ENCODE assay signal across 22 cellular contexts in genomic region chr16:57828272-57829161, GRCh38. TPM values are rescaled to one million over a fixed set of nuclear protein-coding genes. Genes with fewer than 3 reads are reported as not detected.
A peak's percentile ranks its signal among the peaks of the same experiment; 100 is the strongest.
DNase-seq lines count a peak whose midpoint lies in the region; ATAC-seq and TF ChIP-seq lines count a peak whose summit lies in the region.
"Had no signal": no experiment of that assay in that cellular context is flagged by ENCODE, and none has a peak within 500 bp of the region (broad histone marks: within the 10 kb centered on the region; RNA-seq: fewer than 3 reads in every experiment).

No MANE protein-coding gene starts in this region.

- no peak overlapping the region for H2BK12ac ChIP-seq in neuronal stem cell (ENCODE audit: low read length)

- peak overlapping the region; percentile 30 for H2BK15ac ChIP-seq in neuronal stem cell (ENCODE audit: low read length)

- H4K91ac ChIP-seq in neuronal stem cell (ENCODE audit: low read depth, low read length, poor library complexity) = no peak overlapping the region

- intact Hi-C loops in body of pancreas (cut with DNase I) = no loop called here

- H2BK5ac ChIP-seq in neuronal stem cell (ENCODE audit: low read length) = no peak overlapping the region

- H3K36me3 Mint-ChIP-seq in HFFc6 (ENCODE audit: low read depth) = no peaks in the 10 kb centered on the region
- H3K36me3 Mint-ChIP-seq: brain; immature natural killer cell; naive thymus-derived CD8-positive, alpha-beta T cell had no signal

- H3K4me1 ChIP-seq in body of pancreas (peaks cover 58% of the 10 kb centered on the region), neuronal stem cell (ENCODE audit: control insufficient read depth in 2 of 2, insufficient read depth in 1 of 2, low read depth in 1 of 2, low read length in 2 of 2) (peaks cover 0 to 2% of the 10 kb centered on the region in 2 donors)

- no peak overlapping the region for H3K9ac ChIP-seq in neuronal stem cell (ENCODE audit: low read depth, low read length, poor library complexity)
- H3K9ac ChIP-seq: BLaER1 treated with 17β-estradiol and CSF1 and Interleukin-3, amounts not matched to agents 10 nM and 100 nM had no signal

- no peak overlapping the region for H2BK120ac ChIP-seq in neuronal stem cell (ENCODE audit: low read depth, low read length)

- H2AFZ ChIP-seq in neuronal stem cell (ENCODE audit: low read length) = no peak overlapping the region

- H3K4me1 Mint-ChIP-seq in HFFc6 (ENCODE audit: low read depth) = peaks cover 22% of the 10 kb centered on the region
- H3K4me1 Mint-ChIP-seq: activated CD4-positive, alpha-beta T cell treated with anti-CD3 and anti-CD28 coated beads, Interleukin-2, amount 10 ng/mL, durations not matched to agents 7 days and 5 days; immature natural killer cell; naive thymus-derived CD8-positive, alpha-beta T cell had no signal

- H3K9me3 ChIP-seq in body of pancreas (no peaks in the 10 kb centered on the region), neuronal stem cell (replicated peaks in 1 of 2; ENCODE audit: control insufficient read depth in 2 of 2, insufficient read depth in 1 of 2, low read depth in 1 of 2, low read length in 2 of 2) (peaks cover 0 to 2% of the 10 kb centered on the region in 2 donors)
- H3K9me3 ChIP-seq: BLaER1 treated with 17β-estradiol and CSF1 and Interleukin-3, amounts not matched to agents 10 nM and 100 nM; Peyer's patch; thoracic aorta had no signal

- H3K4me3 ChIP-seq in body of pancreas = no peak overlapping the region
- H3K4me3 ChIP-seq in neuronal stem cell (ENCODE audit: low read length in 2 of 2) = no peak overlapping the region
- H3K4me3 ChIP-seq: BLaER1 treated with 17β-estradiol and CSF1 and Interleukin-3, amounts not matched to agents 10 nM and 100 nM; Peyer's patch; thoracic aorta had no signal

- H3K23ac ChIP-seq in neuronal stem cell (ENCODE audit: low read depth, low read length, poor library complexity) = peak overlapping the region; percentile 13

- DNase-seq in GM10266 (ENCODE audit: extremely low spot score) = no peak
- DNase-seq in HFFc6 = no peak
- no peak for DNase-seq in body of pancreas
- DNase-seq in neuronal stem cell (ENCODE audit: low spot score) = no peak
- DNase-seq in activated CD4-positive, CD25-positive, alpha-beta regulatory T cell treated with anti-CD3 and anti-CD28 coated beads, Interleukin-2, amount 50 U/mL, for 72 hours = no peak
- no peak for DNase-seq in central memory CD4-positive, alpha-beta T cell
- DNase-seq: activated CD4-positive, alpha-beta T cell treated with anti-CD3 and anti-CD28 coated beads, Interleukin-2, amount 10 ng/mL, durations not matched to agents 7 days and 5 days; activated naive CD4-positive, alpha-beta T cell treated with anti-CD3 and anti-CD28 coated beads for 36 hours; glutamatergic neuron; immature natural killer cell; mammary epithelial cell; naive thymus-derived CD8-positive, alpha-beta T cell; NCI-H1092; NCI-H748 treated with DMSO at 0.1 percent for 48 hours; Peyer's patch; T1000 had no signal

- peak overlapping the region; percentile 52 for H3K18ac ChIP-seq in neuronal stem cell (ENCODE audit: low read length)

- no peak overlapping the region for H3K4me2 ChIP-seq in neuronal stem cell (ENCODE audit: insufficient read depth, low read length, poor library complexity, severe bottlenecking)

- H3K27me3 ChIP-seq in body of pancreas (no peaks in the 10 kb centered on the region), neuronal stem cell (ENCODE audit: control insufficient read depth in 3 of 3, insufficient read depth in 3 of 3, low read depth in 1 of 3, low read length in 3 of 3) (peaks cover 0 to 23% (median 0%) of the 10 kb centered on the region in 3 experiments)
- H3K27me3 ChIP-seq: Peyer's patch had no signal

- H3K4me3 Mint-ChIP-seq in HFFc6 = no peak overlapping the region
- H3K4me3 Mint-ChIP-seq: activated CD4-positive, alpha-beta T cell treated with anti-CD3 and anti-CD28 coated beads, Interleukin-2, amount 10 ng/mL, durations not matched to agents 7 days and 5 days; activated naive CD4-positive, alpha-beta T cell treated with anti-CD3 and anti-CD28 coated beads for 36 hours; brain; immature natural killer cell; naive thymus-derived CD8-positive, alpha-beta T cell had no signal

- H4K8ac ChIP-seq in neuronal stem cell (ENCODE audit: low read depth, low read length) = no peak overlapping the region

- peak overlapping the region in 3 of 4 donors; percentile 73 to 77 (median 77) for H3K27ac ChIP-seq in body of pancreas
- no peak overlapping the region for H3K27ac ChIP-seq in neuronal stem cell (replicated peaks; ENCODE audit: low read length)
- H3K27ac ChIP-seq: BLaER1 treated with 17β-estradiol and CSF1 and Interleukin-3, amounts not matched to agents 10 nM and 100 nM had no signal

- peak overlapping the region; percentile 47 for H3K14ac ChIP-seq in neuronal stem cell (ENCODE audit: low read length)

- TF ChIP-seq POLR2A in body of pancreas (IDR thresholded peaks at IDR 0.05) = no peak

- H3K79me1 ChIP-seq in neuronal stem cell (ENCODE audit: low read depth, low read length) = no peaks in the 10 kb centered on the region

- ATAC-seq in body of pancreas = no peak
- ATAC-seq in GM21786 (IDR thresholded peaks at IDR 0.05; ENCODE audit: unreplicated experiment) = no peak
- ATAC-seq: esophagus mucosa; naive thymus-derived CD8-positive, alpha-beta T cell; SK-N-SH treated with all-trans-retinoic acid at 6 μM for 48 hours had no signal

- 63 to 84% methylated on average over 7 to 11 of the region's 13 CpGs for WGBS in body of pancreas, 2 donors
- WGBS in neuronal stem cell (ENCODE audit: extremely low coverage in 2 of 2, insufficient read length in 2 of 2, insufficient replicate concordance in 1 of 2), 2 donors = no CpG with 5 or more reads among the region's 13 CpGs

- peaks cover 25% of the 10 kb centered on the region for H3K27me3 Mint-ChIP-seq in HFFc6 (ENCODE audit: insufficient read depth)

- H3K9me3 Mint-ChIP-seq in HFFc6 = no peaks in the 10 kb centered on the region
- H3K9me3 Mint-ChIP-seq: activated CD4-positive, alpha-beta T cell treated with anti-CD3 and anti-CD28 coated beads, Interleukin-2, amount 10 ng/mL, durations not matched to agents 7 days and 5 days; activated naive CD4-positive, alpha-beta T cell treated with anti-CD3 and anti-CD28 coated beads for 36 hours; immature natural killer cell; naive thymus-derived CD8-positive, alpha-beta T cell had no signal

- no peak overlapping the region for H3K27ac Mint-ChIP-seq in HFFc6
- H3K27ac Mint-ChIP-seq: activated CD4-positive, alpha-beta T cell treated with anti-CD3 and anti-CD28 coated beads, Interleukin-2, amount 10 ng/mL, durations not matched to agents 7 days and 5 days; activated naive CD4-positive, alpha-beta T cell treated with anti-CD3 and anti-CD28 coated beads for 36 hours; naive thymus-derived CD8-positive, alpha-beta T cell had no signal

- peak overlapping the region; percentile 38 for H3K4ac ChIP-seq in neuronal stem cell (ENCODE audit: low read length)

- H3K36me3 ChIP-seq in body of pancreas (replicated peaks in 1 of 2; ENCODE audit: insufficient read depth in 1 of 2, low read depth in 2 of 2) (no peaks in the 10 kb centered on the region), neuronal stem cell (replicated peaks in 1 of 2; ENCODE audit: control insufficient read depth in 2 of 2, insufficient read depth in 2 of 2, low read length in 2 of 2) (no peaks in the 10 kb centered on the region)
- H3K36me3 ChIP-seq: BLaER1 treated with 17β-estradiol and CSF1 and Interleukin-3, amounts not matched to agents 10 nM and 100 nM; Peyer's patch; thoracic aorta had no signal

- H2AK5ac ChIP-seq in neuronal stem cell (ENCODE audit: low read depth, low read length) = peak overlapping the region; percentile 35

- peak; percentile 8 for TF ChIP-seq CTCF in GM10266 (IDR thresholded peaks at IDR 0.05; ENCODE audit: control insufficient read depth, insufficient read depth, low read depth, missing control alignments)
- TF ChIP-seq CTCF in HFFc6 (IDR thresholded peaks at IDR 0.05) = peak; percentile 23; the same call in 1 of the 2 replicates
- no peak for TF ChIP-seq CTCF in body of pancreas (IDR thresholded peaks at IDR 0.05)

RNA-seq across cellular contexts. Expression of gene KIFC3, which starts 26.2 kb away (rescaled TPM):
- 10 to 100 TPM; 51.8 to 81.5 (median 72.7) TPM for total RNA-seq in HFFc6 (2021; fragmentation: NEBNext Ultra II Directional; extraction: Animal tissue kit (Norgen Biotek cat#: 25700))
- 100 to 1,000 TPM; 120 to 205 TPM for total RNA-seq in body of pancreas
- 1.3 TPM for polyA plus RNA-seq in neuronal stem cell (2013, experiment 1 of 2)
- polyA plus RNA-seq in neuronal stem cell (2013, experiment 2 of 2) = 1.1 TPM
- total RNA-seq: activated CD4-positive, alpha-beta T cell treated with anti-CD3 and anti-CD28 coated beads, Interleukin-2, amount 10 ng/mL, durations not matched to agents 7 days and 5 days had no signal

Comparison
In these comparisons a context has a peak if more than half of its experiments do, and no peak if none do; other contexts are left out.
1. CTCF ChIP-seq: peak in GM10266 (single experiment) and HFFc6 (single experiment); none in body of pancreas (0 of 7).